8 cellular contexts compared by ENCODE assay signal in the genomic region with DNA sequence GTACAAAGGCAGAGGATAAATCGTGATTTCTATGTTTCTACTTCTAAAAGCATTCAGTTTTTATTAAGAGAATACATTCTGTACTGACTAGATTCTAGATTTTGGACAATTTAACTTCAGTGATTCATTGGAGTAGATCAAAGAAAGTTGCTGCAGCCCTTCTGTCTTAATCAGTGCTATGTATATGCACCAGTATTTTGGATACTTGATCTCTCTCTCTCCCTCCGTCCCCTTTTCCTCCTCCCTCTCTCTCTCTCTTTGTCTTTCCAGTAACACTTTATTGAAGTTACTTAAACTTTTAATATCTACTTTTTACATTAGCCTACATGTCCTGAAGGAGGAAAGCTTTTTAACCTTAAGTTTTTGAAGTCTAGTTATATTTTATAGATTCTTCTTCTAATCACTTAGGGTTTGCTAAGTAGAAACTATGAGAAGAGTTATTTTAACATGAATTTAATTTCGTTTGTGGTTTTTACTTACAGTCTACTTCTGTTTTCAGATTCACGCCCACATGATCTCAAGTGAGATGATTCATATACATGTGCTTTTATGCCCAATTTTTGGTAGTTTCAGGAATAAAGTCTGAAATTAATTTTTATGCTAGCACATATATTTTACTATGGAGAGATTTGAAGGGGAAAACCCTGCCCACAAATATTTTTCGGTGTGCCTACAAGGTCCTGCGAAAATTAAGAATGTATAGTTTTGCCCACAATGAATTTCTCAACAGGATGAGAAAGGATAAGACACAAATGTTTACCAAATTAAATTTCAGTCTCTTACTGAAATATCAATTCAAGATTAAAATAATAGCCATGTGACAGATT. TPM values are rescaled to one million over a fixed set of nuclear protein-coding genes. Genes with fewer than 3 reads are reported as not detected.
DNase-seq lines count a peak whose midpoint lies in the region; ATAC-seq, FAIRE-seq and TF ChIP-seq lines count a peak whose summit lies in the region.

No MANE protein-coding gene starts in this region.

- intact Hi-C loops in upper lobe of right lung (cut with DNase I) (no loop called here), tibial artery (cut with DNase I; ENCODE audit: low total_unique reads) (no loop called here)

- H3K9me3 ChIP-seq in upper lobe of right lung (no peaks in the 10 kb centered on the region), tibial artery (no peaks in the 10 kb centered on the region)

- TF ChIP-seq CTCF in cardiac fibroblast (IDR thresholded peaks at IDR 0.05; ENCODE audit: low read depth, low read length) (no peak), upper lobe of right lung (IDR thresholded peaks at IDR 0.05) (no peak), tibial artery (IDR thresholded peaks at IDR 0.05) (no peak)

- H3K27ac ChIP-seq in upper lobe of right lung (peak overlapping the region; percentile 17), tibial artery (no peak overlapping the region)

- FAIRE-seq in A204.1 (lab: Jason Lieb, UNC) = peak; percentile 87

- H3K4me3 ChIP-seq in cardiac fibroblast (replicated peaks in 1 of 2; ENCODE audit: low read depth in 2 of 2, low read length in 2 of 2) = no peak overlapping the region
- H3K4me3 ChIP-seq in upper lobe of right lung = no peak overlapping the region
- no peak overlapping the region for H3K4me3 ChIP-seq in tibial artery

- peaks cover 59% of the 10 kb centered on the region for H3K4me1 ChIP-seq in upper lobe of right lung
- peaks cover 0 to 46% (median 6%) of the 10 kb centered on the region in 4 donors for H3K4me1 ChIP-seq in tibial artery

- H3K36me3 ChIP-seq in upper lobe of right lung = no peaks in the 10 kb centered on the region
- no peaks in the 10 kb centered on the region for H3K36me3 ChIP-seq in tibial artery

- peak; percentile 51 for ATAC-seq in GM19438 (IDR thresholded peaks at IDR 0.05; ENCODE audit: low read depth, unreplicated experiment)
- peak; percentile 43 for ATAC-seq in HG03439 (IDR thresholded peaks at IDR 0.05; ENCODE audit: unreplicated experiment)
- ATAC-seq in upper lobe of right lung = peak; percentile 43

- H3K27me3 ChIP-seq in upper lobe of right lung (no peaks in the 10 kb centered on the region), tibial artery (no peaks in the 10 kb centered on the region)

- DNase-seq in cardiac fibroblast (ENCODE audit: low read depth in 2 of 2) (peak; percentile 45 to 62), upper lobe of right lung (no peak), amygdala (lab: John Stamatoyannopoulos, UW) (no peak), tibial artery (no peak), activated gamma-delta T cell treated with Interleukin-2 at 50 U/mL for 16 hours (no peak)

RNA-seq across cellular contexts. Expression of a gene that starts 9.1 kb away (rescaled TPM):
- total RNA-seq in upper lobe of right lung = 39.0 TPM

Comparison
In these comparisons a context has a peak if more than half of its experiments do, and no peak if none do; other contexts are left out.
1. DNase-seq: peak in cardiac fibroblast (2 of 2); none in upper lobe of right lung (single experiment), amygdala (0 of 56), tibial artery (0 of 2) and activated gamma-delta T cell treated with Interleukin-2 at 50 U/mL for 16 hours (single experiment).
2. Peak in every context shown above with its lines, with median percentiles within 50 percentile points of each other: ATAC-seq.